ENCODE assay signal across 1 cellular context in genomic region chr1:151165738-151166505, GRCh38.
TF ChIP-seq lines count a peak whose summit lies in the region.

LYSMD1 (minus strand) TSS chr1:151165902; CDS start chr1:151165258, 644 bp downstream.
SCNM1 (plus strand) TSS chr1:151166144; CDS start chr1:151166153, 9 bp downstream.

TF ChIP-seq in K562, 482 proteins besides CTCF, POLR2A, EP300 and RAD21 (continued from another document):
- TF ChIP-seq NR1H2 (CRISPR knock-in tag; IDR thresholded peaks at IDR 0.05) (no peak; the same call in 1 of the 2 replicates), FOXJ2 (tag; IDR thresholded peaks at IDR 0.05) (peak; percentile 88), ARID1B (IDR thresholded peaks at IDR 0.05) (0 out of 2 replicates have a peak, but pooled peaks have one; percentile 7), THRB (CRISPR knock-in tag; conservative IDR thresholded peaks at IDR 0.05) (no peak), ZNF507 (tag; conservative IDR thresholded peaks at IDR 0.05) (no peak), TEAD2 (tag; IDR thresholded peaks at IDR 0.05) (no peak), PCBP2 (IDR thresholded peaks at IDR 0.05; ENCODE audit: low read depth, low read length, poor library complexity, severe bottlenecking) (no peak), ZNF561 (CRISPR knock-in tag; conservative IDR thresholded peaks at IDR 0.05) (no peak), HDAC2 (IDR thresholded peaks at IDR 0.05) (no peak; the same call in 1 of the 2 replicates), MECOM (CRISPR knock-in tag; IDR thresholded peaks at IDR 0.05) (no peak), CGGBP1 (CRISPR knock-in tag; IDR thresholded peaks at IDR 0.05) (no peak), SMAD1 (IDR thresholded peaks at IDR 0.05; ENCODE audit: low read depth, low read length, partially characterized antibody) (peak; percentile 61), NR3C1 (CRISPR knock-in tag; IDR thresholded peaks at IDR 0.05) (no peak), ZNF277 (CRISPR knock-in tag; IDR thresholded peaks at IDR 0.05; ENCODE audit: borderline replicate concordance) (no peak)
